In the genomic region with DNA sequence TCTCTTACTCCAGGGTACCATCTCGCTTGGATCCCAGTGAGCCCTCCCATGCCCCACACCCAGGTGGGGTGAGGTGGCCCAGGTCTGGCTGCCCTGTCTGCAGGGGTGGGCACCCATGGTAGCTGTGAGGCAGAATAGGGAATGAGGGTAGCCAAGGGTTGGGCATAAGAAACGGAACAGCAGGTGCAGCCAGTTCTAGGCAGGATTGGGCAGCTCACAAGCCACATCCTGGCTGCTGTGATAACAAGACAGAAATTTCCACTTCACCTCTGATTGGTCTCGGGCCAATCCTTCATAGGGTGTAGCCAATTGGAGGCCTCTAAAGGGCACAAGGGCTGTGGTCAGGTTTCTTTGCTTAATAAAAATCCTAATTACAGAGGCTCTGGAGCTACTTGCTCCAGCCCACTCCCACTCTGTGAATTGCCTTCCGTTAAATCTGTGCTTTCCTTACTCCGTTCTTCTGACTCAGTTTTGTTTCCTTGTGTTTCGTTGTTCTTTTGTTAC, we compare ENCODE assay signal across 9 cellular contexts. TPM values are rescaled to one million over a fixed set of nuclear protein-coding genes. Genes with fewer than 3 reads are reported as not detected.
DNase-seq lines count a peak whose midpoint lies in the region; ATAC-seq and TF ChIP-seq lines count a peak whose summit lies in the region.
"Had no signal": no experiment of that assay in that cellular context is flagged by ENCODE, and none has a peak within 500 bp of the region (broad histone marks: within the 10 kb centered on the region; RNA-seq: fewer than 3 reads in every experiment).

No MANE protein-coding gene starts in this region.

- peaks cover 41% of the 10 kb centered on the region for H3K4me1 ChIP-seq in left ventricle myocardium inferior
- no peaks in the 10 kb centered on the region for H3K4me1 ChIP-seq in adipocyte (ENCODE audit: control insufficient read depth, insufficient read depth, low read length)
- H3K4me1 ChIP-seq in naive thymus-derived CD4-positive, alpha-beta T cell (ENCODE audit: control insufficient read depth in 2 of 2, insufficient read depth in 2 of 2, low read length in 2 of 2): peaks cover 0 to 7% of the 10 kb centered on the region in 2 donors

- H3K9ac ChIP-seq in adipocyte (ENCODE audit: low read length): no peak overlapping the region

- H3K9me3 Mint-ChIP-seq in naive thymus-derived CD4-positive, alpha-beta T cell: peaks cover 0 to 2% (median 0%) of the 10 kb centered on the region in 11 donors
- H3K9me3 Mint-ChIP-seq: natural killer cell treated with Interleukin-12 subunit alpha and Interleukin-12 subunit beta and Interleukin-15 and Interleukin-18, amount 100 ng/mL, for 72 hours had no signal

- peak overlapping the region in 4 of 10 donors; percentile 0 to 45 (median 8) for H3K4me3 Mint-ChIP-seq in naive thymus-derived CD4-positive, alpha-beta T cell
- H3K4me3 Mint-ChIP-seq: natural killer cell treated with Interleukin-12 subunit alpha and Interleukin-12 subunit beta and Interleukin-15 and Interleukin-18, amount 100 ng/mL, for 72 hours had no signal

- POLR2A ChIA-PET in naive thymus-derived CD4-positive, alpha-beta T cell (lab: Charles Lee): no interaction called here

- ATAC-seq in Right ventricle myocardium superior (ENCODE audit: poor library complexity): peak; percentile 56
- ATAC-seq in naive thymus-derived CD4-positive, alpha-beta T cell: peak; percentile 67

- H3K27ac ChIP-seq in left ventricle myocardium inferior (replicated peaks): no peak overlapping the region
- H3K27ac ChIP-seq in naive thymus-derived CD4-positive, alpha-beta T cell (ENCODE audit: low read depth, low read length): no peak overlapping the region

- H3K27me3 Mint-ChIP-seq in naive thymus-derived CD4-positive, alpha-beta T cell: peaks cover 5 to 44% (median 13%) of the 10 kb centered on the region in 5 donors
- H3K27me3 Mint-ChIP-seq: natural killer cell treated with Interleukin-12 subunit alpha and Interleukin-12 subunit beta and Interleukin-15 and Interleukin-18, amount 100 ng/mL, for 72 hours had no signal

- CTCF ChIA-PET in naive thymus-derived CD4-positive, alpha-beta T cell (lab: Charles Lee): no interaction called here

- H3K36me3 Mint-ChIP-seq in naive thymus-derived CD4-positive, alpha-beta T cell: no peaks in the 10 kb centered on the region
- H3K36me3 Mint-ChIP-seq: natural killer cell treated with Interleukin-12 subunit alpha and Interleukin-12 subunit beta and Interleukin-15 and Interleukin-18, amount 100 ng/mL, for 72 hours had no signal

- H3K27me3 ChIP-seq in left ventricle myocardium inferior (ENCODE audit: low read depth): peaks cover 27% of the 10 kb centered on the region
- H3K27me3 ChIP-seq in adipocyte (replicated peaks; ENCODE audit: control insufficient read depth, insufficient read depth, low read length): peaks cover 5% of the 10 kb centered on the region
- peaks cover 0 to 3% of the 10 kb centered on the region in 2 donors for H3K27me3 ChIP-seq in naive thymus-derived CD4-positive, alpha-beta T cell (ENCODE audit: control insufficient read depth in 2 of 2, insufficient read depth in 2 of 2, low read length in 2 of 2)

- DNase-seq in Right ventricle myocardium superior (no peak), left ventricle myocardium inferior (no peak), NCI-H226 (peak; percentile 82), adipocyte (ENCODE audit: low read depth) (peak; percentile 12), COLO829 (ENCODE audit: low spot score) (no peak), posterior vena cava (ENCODE audit: low spot score) (no peak), SK-N-DZ (ENCODE audit: low spot score) (no peak)
- peak in 7 of 9 donors; percentile 18 to 62 (median 47) for DNase-seq in naive thymus-derived CD4-positive, alpha-beta T cell

- H3K36me3 ChIP-seq in left ventricle myocardium inferior (no peaks in the 10 kb centered on the region), adipocyte (ENCODE audit: control insufficient read depth, insufficient read depth, low read length, severe bottlenecking) (no peaks in the 10 kb centered on the region)
- no peaks in the 10 kb centered on the region for H3K36me3 ChIP-seq in naive thymus-derived CD4-positive, alpha-beta T cell (ENCODE audit: control insufficient read depth in 2 of 3, insufficient read depth in 3 of 3, low read length in 3 of 3)

- no peaks in the 10 kb centered on the region for H3K9me3 ChIP-seq in left ventricle myocardium inferior (replicated peaks)
- no peaks in the 10 kb centered on the region for H3K9me3 ChIP-seq in adipocyte (ENCODE audit: control insufficient read depth, low read length)
- H3K9me3 ChIP-seq in naive thymus-derived CD4-positive, alpha-beta T cell (ENCODE audit: control insufficient read depth in 2 of 3, low read length in 3 of 3): no peaks in the 10 kb centered on the region

- H3K4me3 ChIP-seq in left ventricle myocardium inferior (no peak overlapping the region), adipocyte (ENCODE audit: low read length) (no peak overlapping the region)
- H3K4me3 ChIP-seq in naive thymus-derived CD4-positive, alpha-beta T cell (ENCODE audit: low read length): no peak overlapping the region

- peaks cover 0 to 12% (median 8%) of the 10 kb centered on the region in 7 donors for H3K4me1 Mint-ChIP-seq in naive thymus-derived CD4-positive, alpha-beta T cell

- TF ChIP-seq CTCF in left ventricle myocardium inferior (IDR thresholded peaks at IDR 0.05; ENCODE audit: borderline replicate concordance): no peak

- no peak overlapping the region for H3K27ac Mint-ChIP-seq in naive thymus-derived CD4-positive, alpha-beta T cell
- H3K27ac Mint-ChIP-seq: natural killer cell treated with Interleukin-12 subunit alpha and Interleukin-12 subunit beta and Interleukin-15 and Interleukin-18, amount 100 ng/mL, for 72 hours had no signal

- intact Hi-C loops in Right ventricle myocardium superior (cut with DNase I) (no loop called here), left ventricle myocardium inferior (cut with micrococcal nuclease) (no loop called here), posterior vena cava (cut with DNase I) (no loop called here)
- intact Hi-C loops in naive thymus-derived CD4-positive, alpha-beta T cell (cut with micrococcal nuclease): loop anchor here in 1 of 2 donors (5.0 kb wide), 1 partner anchor 37 kb away; no protein-coding TSS in a partner anchor

RNA-seq across cellular contexts. Expression of a gene that starts 1.5 kb away (rescaled TPM):
- total RNA-seq in Right ventricle myocardium superior (9.3 TPM), left ventricle myocardium inferior (7.0 TPM), posterior vena cava (under 1 TPM; 0.38 to 0.97 TPM)
- 1 to 10 TPM in 3 of 5 experiments, not detected in 2; 1.2 to 2.1 (median 1.4) TPM for total RNA-seq in naive thymus-derived CD4-positive, alpha-beta T cell
- not detected for polyA plus RNA-seq in naive thymus-derived CD4-positive, alpha-beta T cell
- 1.6 and 3.0 TPM in 2 replicates for polyA plus RNA-seq in SK-N-DZ (2014; cell fraction: cytosol; rRNA removed)
- polyA plus RNA-seq in SK-N-DZ (2014; cell fraction: nucleus; rRNA removed): 8.6 and 24.7 TPM in 2 replicates
- total RNA-seq: natural killer cell treated with Interleukin-12 subunit alpha and Interleukin-12 subunit beta and Interleukin-15 and Interleukin-18, amount 100 ng/mL, for 72 hours had no signal

RNA-seq across cellular contexts. Expression of a gene that starts 3.2 kb away (rescaled TPM):
- total RNA-seq in Right ventricle myocardium superior (12.5 TPM), left ventricle myocardium inferior (16.4 TPM), posterior vena cava (10 to 100 TPM in 1 of 2 donors, 1 to 10 TPM in 1; 7.7 to 10.6 TPM)
- under 1 TPM in 2 of 5 experiments, not detected in 3; 0.17 to 0.22 TPM for total RNA-seq in naive thymus-derived CD4-positive, alpha-beta T cell
- not detected for polyA plus RNA-seq in naive thymus-derived CD4-positive, alpha-beta T cell
- polyA plus RNA-seq in SK-N-DZ (2014; cell fraction: cytosol; rRNA removed): 2.0 and 2.2 TPM in 2 replicates
- 15.1 and 20.2 TPM in 2 replicates for polyA plus RNA-seq in SK-N-DZ (2014; cell fraction: nucleus; rRNA removed)
- total RNA-seq: natural killer cell treated with Interleukin-12 subunit alpha and Interleukin-12 subunit beta and Interleukin-15 and Interleukin-18, amount 100 ng/mL, for 72 hours had no signal

RNA-seq across cellular contexts. Expression of a gene that starts 4.0 kb away (rescaled TPM):
- 1.8 TPM for total RNA-seq in Right ventricle myocardium superior
- total RNA-seq in left ventricle myocardium inferior: 1.6 TPM
- total RNA-seq in naive thymus-derived CD4-positive, alpha-beta T cell: under 1 TPM in 1 of 5 experiments, not detected in 4; 0.42 TPM
- polyA plus RNA-seq in naive thymus-derived CD4-positive, alpha-beta T cell: not detected
- total RNA-seq in posterior vena cava: under 1 TPM; 0.86 to 0.88 TPM
- polyA plus RNA-seq in SK-N-DZ (2014; cell fraction: cytosol; rRNA removed): 7.4 TPM in 2 replicates
- 45.9 and 48.1 TPM in 2 replicates for polyA plus RNA-seq in SK-N-DZ (2014; cell fraction: nucleus; rRNA removed)
- total RNA-seq: natural killer cell treated with Interleukin-12 subunit alpha and Interleukin-12 subunit beta and Interleukin-15 and Interleukin-18, amount 100 ng/mL, for 72 hours had no signal

RNA-seq across cellular contexts. Expression of a gene that starts 44.3 kb away (rescaled TPM):
- total RNA-seq in Right ventricle myocardium superior (135 TPM), left ventricle myocardium inferior (135 TPM), posterior vena cava (10 to 100 TPM; 69.4 to 86.2 TPM)
- total RNA-seq in naive thymus-derived CD4-positive, alpha-beta T cell: 10 to 100 TPM; 30.4 to 43.9 (median 32.9) TPM
- polyA plus RNA-seq in naive thymus-derived CD4-positive, alpha-beta T cell: 10 to 100 TPM; 31.3 to 42.2 TPM
- polyA plus RNA-seq in SK-N-DZ (2014; cell fraction: cytosol; rRNA removed): 121 and 163 TPM in 2 replicates
- 82.9 and 95.6 TPM in 2 replicates for polyA plus RNA-seq in SK-N-DZ (2014; cell fraction: nucleus; rRNA removed)

RNA-seq across cellular contexts. Expression of a gene that starts 49.7 kb away (rescaled TPM):
- total RNA-seq in Right ventricle myocardium superior (25.0 TPM), left ventricle myocardium inferior (23.3 TPM), posterior vena cava (10 to 100 TPM; 42.7 to 43.0 TPM)
- 100 to 1,000 TPM in 4 of 5 experiments, 10 to 100 TPM in 1; 64.7 to 177 (median 154) TPM for total RNA-seq in naive thymus-derived CD4-positive, alpha-beta T cell
- polyA plus RNA-seq in naive thymus-derived CD4-positive, alpha-beta T cell: 10 to 100 TPM in 1 of 2 donors, 1 to 10 TPM in 1; 6.9 to 16.3 TPM
- polyA plus RNA-seq in SK-N-DZ (2014; cell fraction: cytosol; rRNA removed): 125 and 134 TPM in 2 replicates
- 800 and 927 TPM in 2 replicates for polyA plus RNA-seq in SK-N-DZ (2014; cell fraction: nucleus; rRNA removed)

Comparison
In these comparisons a context has a peak if more than half of its experiments do, and no peak if none do; other contexts are left out.
1. DNase-seq: peak in NCI-H226 (single experiment), adipocyte (single experiment) and naive thymus-derived CD4-positive, alpha-beta T cell (7 of 9); none in Right ventricle myocardium superior (single experiment), left ventricle myocardium inferior (single experiment), COLO829 (single experiment), posterior vena cava (single experiment) and SK-N-DZ (single experiment).
2. RNA of a gene that starts 3.2 kb away (total RNA-seq): 16.4 TPM in left ventricle myocardium inferior (single experiment), 12.5 TPM in Right ventricle myocardium superior (single experiment) and 7.7 to 10.6 TPM in posterior vena cava; 0.17 to 0.22 TPM in naive thymus-derived CD4-positive, alpha-beta T cell; every median in the first group is over 4 times any median in the second.